Comparison of ENCODE assay signal across 8 cellular contexts in genomic region chr6:111824608-111825337, GRCh38.
DNase-seq lines count a peak whose midpoint lies in the region; ATAC-seq lines count a peak whose summit lies in the region.

No MANE protein-coding gene starts in this region.

- no peaks in the 10 kb centered on the region for H3K27me3 Mint-ChIP-seq in stimulated activated naive CD8-positive, alpha-beta T cell treated with anti-CD3 and anti-CD28 coated beads, Interleukin-15, amount 100 ng/mL, for 72 hours

- peak overlapping the region; percentile 10 for H3K4me3 ChIP-seq in adipocyte (ENCODE audit: low read length)

- H3K4me1 Mint-ChIP-seq in stimulated activated naive CD8-positive, alpha-beta T cell treated with anti-CD3 and anti-CD28 coated beads, Interleukin-15, amount 100 ng/mL, for 72 hours: peaks cover 82% of the 10 kb centered on the region

- ATAC-seq in activated CD4-positive, CD25-positive, alpha-beta regulatory T cell treated with anti-CD3 and anti-CD28 coated beads, Interleukin-2, amount 50 U/mL, for 24 hours: peak; percentile 77 to 84
- peak; percentile 62 for ATAC-seq in HG03039 (IDR thresholded peaks at IDR 0.05; ENCODE audit: unreplicated experiment)
- ATAC-seq in stimulated activated naive CD8-positive, alpha-beta T cell treated with anti-CD3 and anti-CD28 coated beads, Interleukin-15, amount 100 ng/mL, for 72 hours: peak; percentile 88

- no peak for DNase-seq in activated CD4-positive, CD25-positive, alpha-beta regulatory T cell treated with anti-CD3 and anti-CD28 coated beads, Interleukin-2, amount 50 U/mL, for 72 hours
- DNase-seq in adipocyte (ENCODE audit: low read depth): no peak
- no peak for DNase-seq in stimulated activated naive CD8-positive, alpha-beta T cell treated with anti-CD3 and anti-CD28 coated beads, Interleukin-15, amount 100 ng/mL, for 72 hours
- no peak for DNase-seq in DMS79 (lab: John Stamatoyannopoulos, UW)
- DNase-seq in NCI-H146 (lab: John Stamatoyannopoulos, UW): no peak
- DNase-seq in NCI-H446 (lab: John Stamatoyannopoulos, UW): no peak

- H3K4me1 ChIP-seq in adipocyte (ENCODE audit: control insufficient read depth, insufficient read depth, low read length): peaks cover 61% of the 10 kb centered on the region

- H3K9ac ChIP-seq in adipocyte (ENCODE audit: low read length): peak overlapping the region; percentile 40

- peak overlapping the region; percentile 46 to 92 for H3K27ac Mint-ChIP-seq in stimulated activated naive CD8-positive, alpha-beta T cell treated with anti-CD3 and anti-CD28 coated beads, Interleukin-15, amount 100 ng/mL, for 72 hours

- H3K36me3 ChIP-seq in adipocyte (ENCODE audit: control insufficient read depth, insufficient read depth, low read length, severe bottlenecking): peaks cover 13% of the 10 kb centered on the region

- H3K27me3 ChIP-seq in adipocyte (replicated peaks; ENCODE audit: control insufficient read depth, insufficient read depth, low read length): no peaks in the 10 kb centered on the region

- no peaks in the 10 kb centered on the region for H3K9me3 Mint-ChIP-seq in stimulated activated naive CD8-positive, alpha-beta T cell treated with anti-CD3 and anti-CD28 coated beads, Interleukin-15, amount 100 ng/mL, for 72 hours

- H3K4me3 Mint-ChIP-seq in stimulated activated naive CD8-positive, alpha-beta T cell treated with anti-CD3 and anti-CD28 coated beads, Interleukin-15, amount 100 ng/mL, for 72 hours: peak overlapping the region; percentile 41 to 70

- H3K9me3 ChIP-seq in adipocyte (ENCODE audit: control insufficient read depth, low read length): no peaks in the 10 kb centered on the region
